ENCODE assay signal across 24 cellular contexts in genomic region chr2:60525859-60526258, GRCh38. TPM values are rescaled to one million over a fixed set of nuclear protein-coding genes. Genes with fewer than 3 reads are reported as not detected.
DNase-seq lines count a peak whose midpoint lies in the region; ATAC-seq and TF ChIP-seq lines count a peak whose summit lies in the region.
"Had no signal": no experiment of that assay in that cellular context is flagged by ENCODE, and none has a peak within 500 bp of the region (broad histone marks: within the 10 kb centered on the region; RNA-seq: fewer than 3 reads in every experiment).

No MANE protein-coding gene starts in this region.

- peaks cover 69% of the 10 kb centered on the region for H3K36me3 ChIP-seq in DND-41 (ENCODE audit: insufficient read depth, low read length)
- H3K36me3 ChIP-seq: left ventricle myocardium inferior had no signal

- no peak for DNase-seq in DND-41
- DNase-seq in Jurkat, Clone E6-1 (ENCODE audit: low read depth, low spot score): peak; percentile 52
- DNase-seq in memory B cell (ENCODE audit: low spot score in 2 of 2): no peak
- no peak for DNase-seq in NCI-H345 treated with DMSO at 0.1 percent for 48 hours (lab: John Stamatoyannopoulos, UW; ENCODE audit: unreplicated experiment)
- DNase-seq in foreskin fibroblast: no peak
- no peak for DNase-seq in inferior parietal cortex (ENCODE audit: extremely low spot score)
- DNase-seq: activated CD4-positive, alpha-beta T cell treated with anti-CD3 and anti-CD28 coated beads, Interleukin-2, amount 10 ng/mL, durations not matched to agents 7 days and 5 days; anterior cingulate cortex; caudate nucleus; CD4-positive, CD25-positive, alpha-beta regulatory T cell; EL; H9; left ventricle myocardium inferior; NCI-H2171; NCI-H524 treated with DMSO at 0.1 percent for 48 hours; retina; testis; WERI-Rb-1 had no signal

- H3K27ac ChIP-seq in DND-41 (ENCODE audit: low read length): peak overlapping the region; percentile 11; the same call in 1 of the 2 replicates
- H3K27ac ChIP-seq: left ventricle myocardium inferior, testis, WERI-Rb-1 had no signal

- H3K27ac Mint-ChIP-seq in memory B cell: peak overlapping the region; percentile 92
- H3K27ac Mint-ChIP-seq: activated CD4-positive, alpha-beta T cell treated with anti-CD3 and anti-CD28 coated beads, Interleukin-2, amount 10 ng/mL, durations not matched to agents 7 days and 5 days; activated naive CD4-positive, alpha-beta T cell treated with anti-CD3 and anti-CD28 coated beads, Interleukin-2, amount 50 U/mL, for 24 hours; activated T-helper 1 cell treated with anti-CD3 and anti-CD28 coated beads, Interleukin-12 subunit alpha, Interleukin-12 subunit beta, Interleukin-2, Interleukin-4 antibody, amounts not matched to agents 30 ng/mL and 10 ng/mL and 1 ng/mL, durations not matched to agents 14 hours and 24 hours and 36 hours; CD4-positive, CD25-positive, alpha-beta regulatory T cell; H9; natural killer cell treated with Interleukin-12 subunit alpha and Interleukin-12 subunit beta and Interleukin-15 and Interleukin-18, amount 100 ng/mL, for 72 hours; T-helper 2 cell treated with Interferon-gamma antibody and Interleukin-4, amounts not matched to agents 5 μg/mL and 100 μg/mL, for 36 hours had no signal

- H3K27me3 Mint-ChIP-seq in memory B cell: no peaks in the 10 kb centered on the region

- no peak overlapping the region for H2AFZ ChIP-seq in DND-41 (ENCODE audit: low read depth, low read length)

- peaks cover 76% of the 10 kb centered on the region for H4K20me1 ChIP-seq in DND-41 (ENCODE audit: insufficient read depth, low read length)

- H3K4me2 ChIP-seq in DND-41 (ENCODE audit: insufficient read depth, low read length): no peak overlapping the region

- peaks cover 100% of the 10 kb centered on the region for H3K79me2 ChIP-seq in DND-41 (ENCODE audit: insufficient read depth, low read length)

- peaks cover 76% of the 10 kb centered on the region for H3K4me1 Mint-ChIP-seq in memory B cell
- H3K4me1 Mint-ChIP-seq: activated naive CD4-positive, alpha-beta T cell treated with anti-CD3 and anti-CD28 coated beads, Interleukin-2, amount 50 U/mL, for 24 hours had no signal

- H3K4me3 ChIP-seq in DND-41 (ENCODE audit: low read depth in 1 of 2, low read length in 2 of 2) (no peak overlapping the region), foreskin fibroblast (ENCODE audit: low read depth in 1 of 2, low read length in 2 of 2) (no peak overlapping the region)
- no peak overlapping the region for H3K4me3 ChIP-seq in Jurkat, Clone E6-1 (ENCODE audit: low read length)
- H3K4me3 ChIP-seq: left ventricle myocardium inferior, testis had no signal

- ATAC-seq in DND-41 (ENCODE audit: insufficient read depth, low read depth): peak; percentile 71
- peak; percentile 41 for ATAC-seq in GM21360 (IDR thresholded peaks at IDR 0.05; ENCODE audit: unreplicated experiment)
- ATAC-seq in memory B cell (ENCODE audit: low read depth): peak; percentile 80
- ATAC-seq: natural killer cell treated with Interleukin-12 subunit alpha and Interleukin-12 subunit beta and Interleukin-15 and Interleukin-18, amount 100 ng/mL, for 72 hours; SK-N-SH treated with all-trans-retinoic acid at 6 μM for 48 hours had no signal

- peaks cover 31% of the 10 kb centered on the region; the same call in 1 of the 2 replicates for H3K4me1 ChIP-seq in DND-41 (ENCODE audit: insufficient read depth, low read length)
- H3K4me1 ChIP-seq: testis had no signal

- H3K9ac ChIP-seq in DND-41 (ENCODE audit: low read depth, low read length): no peak overlapping the region

- H3K9me3 ChIP-seq in DND-41 (ENCODE audit: insufficient read depth, low read length, severe bottlenecking): no peaks in the 10 kb centered on the region
- H3K9me3 ChIP-seq: left ventricle myocardium inferior, testis had no signal

- no peaks in the 10 kb centered on the region for H3K27me3 ChIP-seq in DND-41 (ENCODE audit: insufficient read depth, low read length, poor library complexity)
- H3K27me3 ChIP-seq: testis had no signal

- H3K9me3 Mint-ChIP-seq in memory B cell: no peaks in the 10 kb centered on the region
- H3K9me3 Mint-ChIP-seq: activated CD4-positive, alpha-beta T cell treated with anti-CD3 and anti-CD28 coated beads, Interleukin-2, amount 10 ng/mL, durations not matched to agents 7 days and 5 days; activated naive CD4-positive, alpha-beta T cell treated with anti-CD3 and anti-CD28 coated beads, Interleukin-2, amount 50 U/mL, for 24 hours; activated T-helper 1 cell treated with anti-CD3 and anti-CD28 coated beads, Interleukin-12 subunit alpha, Interleukin-12 subunit beta, Interleukin-2, Interleukin-4 antibody, amounts not matched to agents 30 ng/mL and 10 ng/mL and 1 ng/mL, durations not matched to agents 14 hours and 24 hours and 36 hours; H9; natural killer cell treated with Interleukin-12 subunit alpha and Interleukin-12 subunit beta and Interleukin-15 and Interleukin-18, amount 100 ng/mL, for 72 hours; T-helper 2 cell treated with Interferon-gamma antibody and Interleukin-4, amounts not matched to agents 5 μg/mL and 100 μg/mL, for 36 hours had no signal

- peak overlapping the region; percentile 49 for H3K4me3 Mint-ChIP-seq in memory B cell
- H3K4me3 Mint-ChIP-seq: activated CD4-positive, alpha-beta T cell treated with anti-CD3 and anti-CD28 coated beads, Interleukin-2, amount 10 ng/mL, durations not matched to agents 7 days and 5 days; activated naive CD4-positive, alpha-beta T cell treated with anti-CD3 and anti-CD28 coated beads, Interleukin-2, amount 50 U/mL, for 24 hours; activated T-helper 1 cell treated with anti-CD3 and anti-CD28 coated beads, Interleukin-12 subunit alpha, Interleukin-12 subunit beta, Interleukin-2, Interleukin-4 antibody, amounts not matched to agents 30 ng/mL and 10 ng/mL and 1 ng/mL, durations not matched to agents 14 hours and 24 hours and 36 hours; CD4-positive, CD25-positive, alpha-beta regulatory T cell; H9; natural killer cell treated with Interleukin-12 subunit alpha and Interleukin-12 subunit beta and Interleukin-15 and Interleukin-18, amount 100 ng/mL, for 72 hours; T-helper 2 cell treated with Interferon-gamma antibody and Interleukin-4, amounts not matched to agents 5 μg/mL and 100 μg/mL, for 36 hours had no signal

- H3K36me3 Mint-ChIP-seq in memory B cell: peaks cover 39% of the 10 kb centered on the region
- H3K36me3 Mint-ChIP-seq: activated naive CD4-positive, alpha-beta T cell treated with anti-CD3 and anti-CD28 coated beads, Interleukin-2, amount 50 U/mL, for 24 hours; CD4-positive, CD25-positive, alpha-beta regulatory T cell; natural killer cell treated with Interleukin-12 subunit alpha and Interleukin-12 subunit beta and Interleukin-15 and Interleukin-18, amount 100 ng/mL, for 72 hours had no signal

- TF ChIP-seq CTCF in DND-41 (IDR thresholded peaks at IDR 0.05; ENCODE audit: borderline replicate concordance, extremely low read depth, low read length, poor library complexity, severe bottlenecking) (no peak), foreskin fibroblast (IDR thresholded peaks at IDR 0.05; ENCODE audit: low read depth, low read length) (no peak)

RNA-seq across cellular contexts. Expression of gene BCL11A, which starts 27.6 kb away (rescaled TPM):
- polyA plus RNA-seq in Jurkat, Clone E6-1 (2012; ENCODE audit: insufficient read depth, insufficient read length): 21.1 TPM
